Comparison of ENCODE assay signal across 1 cellular context in the genomic region with DNA sequence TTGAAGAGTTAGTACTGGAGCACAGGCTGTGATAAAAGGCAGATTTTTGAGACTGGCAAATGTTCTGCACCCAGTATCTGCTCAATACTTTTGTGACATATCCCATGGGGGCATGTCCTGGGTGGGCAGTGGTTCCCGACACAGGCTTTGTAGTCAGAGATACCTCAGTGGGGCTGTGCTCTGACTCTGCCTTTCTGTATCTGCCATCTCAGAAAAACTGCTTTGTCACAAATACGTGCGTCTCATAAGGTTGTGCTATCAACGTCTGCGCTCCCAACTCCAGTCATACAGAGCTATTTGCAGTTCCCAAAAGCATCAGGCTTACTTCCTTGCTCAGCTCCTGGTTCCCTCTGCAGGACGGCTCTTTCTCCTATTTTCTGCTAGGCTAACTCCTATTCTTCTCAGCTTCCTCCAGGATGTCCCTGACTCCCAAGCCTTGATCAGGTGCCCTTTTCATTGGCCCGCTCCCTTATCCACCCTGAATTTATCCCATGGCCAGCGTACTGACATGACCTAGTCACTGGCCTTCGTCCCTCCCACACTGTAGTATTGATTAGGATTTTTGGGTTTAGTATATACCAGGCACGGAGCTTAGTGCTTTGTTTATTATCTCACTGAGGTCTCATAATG.
TF ChIP-seq lines count a peak whose summit lies in the region.

No MANE protein-coding gene starts in this region.

TF ChIP-seq in K562, 482 proteins besides CTCF, POLR2A, EP300 and RAD21 (continues in another document):
- TF ChIP-seq PCBP1 (IDR thresholded peaks at IDR 0.05; ENCODE audit: low read depth, low read length, poor library complexity, severe bottlenecking) (no peak), SIX5 (IDR thresholded peaks at IDR 0.05; ENCODE audit: borderline replicate concordance in 1 of 2, insufficient read depth in 1 of 2, low read depth in 1 of 2, low read length in 2 of 2) (no peak), KAT7 (CRISPR knock-in tag; IDR thresholded peaks at IDR 0.05; ENCODE audit: borderline replicate concordance) (no peak), ELK1 (CRISPR knock-in tag; IDR thresholded peaks at IDR 0.05) (no peak), ZNF347 (CRISPR knock-in tag; IDR thresholded peaks at IDR 0.05; ENCODE audit: low read depth) (no peak), RBM34 (IDR thresholded peaks at IDR 0.05; ENCODE audit: borderline replicate concordance, insufficient read depth, low read length) (no peak), IFI16 (CRISPR knock-in tag; IDR thresholded peaks at IDR 0.05) (no peak), HDAC2 (IDR thresholded peaks at IDR 0.05) (0 out of 2 replicates have a peak, but pooled peaks have one; percentile 26), ELF4 (CRISPR knock-in tag; IDR thresholded peaks at IDR 0.05) (0 out of 2 replicates have a peak, but pooled peaks have one; percentile 62), FOXJ3 (CRISPR knock-in tag; IDR thresholded peaks at IDR 0.05) (no peak), HMGXB4 (CRISPR knock-in tag; IDR thresholded peaks at IDR 0.05) (no peak), ZNF41 (CRISPR knock-in tag; conservative IDR thresholded peaks at IDR 0.05) (no peak), CREBBP (IDR thresholded peaks at IDR 0.05; ENCODE audit: low read depth, low read length) (no peak), ZNF583 (CRISPR knock-in tag; IDR thresholded peaks at IDR 0.05) (no peak), ZBTB17 (CRISPR knock-in tag; IDR thresholded peaks at IDR 0.05) (no peak), BCLAF1 (IDR thresholded peaks at IDR 0.05; ENCODE audit: borderline replicate concordance in 1 of 2, control insufficient read depth in 1 of 2, low read depth in 2 of 2, low read length in 1 of 2) (no peak), HNRNPH1 (optimal IDR thresholded peaks at IDR 0.05; ENCODE audit: low read depth, low read length) (no peak), SREBF1 (IDR thresholded peaks at IDR 0.05; ENCODE audit: borderline replicate concordance, low read depth, low read length) (no peak), ETV5 (CRISPR knock-in tag; IDR thresholded peaks at IDR 0.05; ENCODE audit: low read depth) (no peak), SRSF7 (optimal IDR thresholded peaks at IDR 0.05; ENCODE audit: low read depth, low read length) (no peak), LARP7 (IDR thresholded peaks at IDR 0.05) (no peak; the same call in 1 of the 2 replicates), MCM7 (IDR thresholded peaks at IDR 0.05) (no peak), SMAD4 (CRISPR knock-in tag; conservative IDR thresholded peaks at IDR 0.05) (0 out of 2 replicates have a peak, but pooled peaks have one; percentile 22), U2AF1 (optimal IDR thresholded peaks at IDR 0.05; ENCODE audit: low read depth, low read length) (no peak), TBP (optimal IDR thresholded peaks at IDR 0.05; ENCODE audit: low read depth, low read length) (peak; percentile 35), HLTF (IDR thresholded peaks at IDR 0.05) (no peak), MTA1 (IDR thresholded peaks at IDR 0.05; ENCODE audit: borderline replicate concordance) (0 out of 2 replicates have a peak, but pooled peaks have one; percentile 35), TOE1 (IDR thresholded peaks at IDR 0.05; ENCODE audit: borderline replicate concordance) (no peak), TOE1 (CRISPR knock-in tag; IDR thresholded peaks at IDR 0.05; ENCODE audit: borderline replicate concordance, low read depth) (no peak), MIER1 (IDR thresholded peaks at IDR 0.05; ENCODE audit: low read depth) (no peak), CEBPG (CRISPR knock-in tag; IDR thresholded peaks at IDR 0.05) (no peak), CEBPG (tag; conservative IDR thresholded peaks at IDR 0.05 in 1 of 2, IDR thresholded peaks at IDR 0.05 in 1 of 2) (no peak), BACH1 (tag; IDR thresholded peaks at IDR 0.05) (peak; percentile 89), BRF1 (IDR thresholded peaks at IDR 0.05; ENCODE audit: borderline replicate concordance, extremely low read depth, insufficient read length) (no peak), DPF2 (IDR thresholded peaks at IDR 0.05) (peak; percentile 82), NFXL1 (CRISPR knock-in tag; IDR thresholded peaks at IDR 0.05) (no peak), SRSF1 (IDR thresholded peaks at IDR 0.05; ENCODE audit: low read depth, low read length) (no peak), CCAR2 (IDR thresholded peaks at IDR 0.05; ENCODE audit: low read depth, low read length) (no peak), SRSF9 (IDR thresholded peaks at IDR 0.05; ENCODE audit: borderline replicate concordance, low read depth, low read length) (no peak), RBM17 (IDR thresholded peaks at IDR 0.05; ENCODE audit: borderline replicate concordance, low read depth, low read length) (no peak), ZKSCAN8 (CRISPR knock-in tag; IDR thresholded peaks at IDR 0.05) (0 out of 2 replicates have a peak, but pooled peaks have one; percentile 28), SMARCA4 (IDR thresholded peaks at IDR 0.05) (peak; percentile 75), RFX1 (IDR thresholded peaks at IDR 0.05) (no peak)
- TF ChIP-seq, protein P1, sequence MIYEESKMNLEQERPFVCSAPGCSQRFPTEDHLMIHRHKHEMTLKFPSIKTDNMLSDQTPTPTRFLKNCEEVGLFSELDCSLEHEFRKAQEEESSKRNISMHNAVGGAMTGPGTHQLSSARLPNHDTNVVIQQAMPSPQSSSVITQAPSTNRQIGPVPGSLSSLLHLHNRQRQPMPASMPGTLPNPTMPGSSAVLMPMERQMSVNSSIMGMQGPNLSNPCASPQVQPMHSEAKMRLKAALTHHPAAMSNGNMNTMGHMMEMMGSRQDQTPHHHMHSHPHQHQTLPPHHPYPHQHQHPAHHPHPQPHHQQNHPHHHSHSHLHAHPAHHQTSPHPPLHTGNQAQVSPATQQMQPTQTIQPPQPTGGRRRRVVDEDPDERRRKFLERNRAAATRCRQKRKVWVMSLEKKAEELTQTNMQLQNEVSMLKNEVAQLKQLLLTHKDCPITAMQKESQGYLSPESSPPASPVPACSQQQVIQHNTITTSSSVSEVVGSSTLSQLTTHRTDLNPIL (CRISPR knock-in tag; IDR thresholded peaks at IDR 0.05) = no peak
- TF ChIP-seq, protein P2, sequence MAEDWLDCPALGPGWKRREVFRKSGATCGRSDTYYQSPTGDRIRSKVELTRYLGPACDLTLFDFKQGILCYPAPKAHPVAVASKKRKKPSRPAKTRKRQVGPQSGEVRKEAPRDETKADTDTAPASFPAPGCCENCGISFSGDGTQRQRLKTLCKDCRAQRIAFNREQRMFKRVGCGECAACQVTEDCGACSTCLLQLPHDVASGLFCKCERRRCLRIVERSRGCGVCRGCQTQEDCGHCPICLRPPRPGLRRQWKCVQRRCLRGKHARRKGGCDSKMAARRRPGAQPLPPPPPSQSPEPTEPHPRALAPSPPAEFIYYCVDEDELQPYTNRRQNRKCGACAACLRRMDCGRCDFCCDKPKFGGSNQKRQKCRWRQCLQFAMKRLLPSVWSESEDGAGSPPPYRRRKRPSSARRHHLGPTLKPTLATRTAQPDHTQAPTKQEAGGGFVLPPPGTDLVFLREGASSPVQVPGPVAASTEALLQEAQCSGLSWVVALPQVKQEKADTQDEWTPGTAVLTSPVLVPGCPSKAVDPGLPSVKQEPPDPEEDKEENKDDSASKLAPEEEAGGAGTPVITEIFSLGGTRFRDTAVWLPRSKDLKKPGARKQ (CRISPR knock-in tag; IDR thresholded peaks at IDR 0.05) = no peak
- TF ChIP-seq, protein P3, sequence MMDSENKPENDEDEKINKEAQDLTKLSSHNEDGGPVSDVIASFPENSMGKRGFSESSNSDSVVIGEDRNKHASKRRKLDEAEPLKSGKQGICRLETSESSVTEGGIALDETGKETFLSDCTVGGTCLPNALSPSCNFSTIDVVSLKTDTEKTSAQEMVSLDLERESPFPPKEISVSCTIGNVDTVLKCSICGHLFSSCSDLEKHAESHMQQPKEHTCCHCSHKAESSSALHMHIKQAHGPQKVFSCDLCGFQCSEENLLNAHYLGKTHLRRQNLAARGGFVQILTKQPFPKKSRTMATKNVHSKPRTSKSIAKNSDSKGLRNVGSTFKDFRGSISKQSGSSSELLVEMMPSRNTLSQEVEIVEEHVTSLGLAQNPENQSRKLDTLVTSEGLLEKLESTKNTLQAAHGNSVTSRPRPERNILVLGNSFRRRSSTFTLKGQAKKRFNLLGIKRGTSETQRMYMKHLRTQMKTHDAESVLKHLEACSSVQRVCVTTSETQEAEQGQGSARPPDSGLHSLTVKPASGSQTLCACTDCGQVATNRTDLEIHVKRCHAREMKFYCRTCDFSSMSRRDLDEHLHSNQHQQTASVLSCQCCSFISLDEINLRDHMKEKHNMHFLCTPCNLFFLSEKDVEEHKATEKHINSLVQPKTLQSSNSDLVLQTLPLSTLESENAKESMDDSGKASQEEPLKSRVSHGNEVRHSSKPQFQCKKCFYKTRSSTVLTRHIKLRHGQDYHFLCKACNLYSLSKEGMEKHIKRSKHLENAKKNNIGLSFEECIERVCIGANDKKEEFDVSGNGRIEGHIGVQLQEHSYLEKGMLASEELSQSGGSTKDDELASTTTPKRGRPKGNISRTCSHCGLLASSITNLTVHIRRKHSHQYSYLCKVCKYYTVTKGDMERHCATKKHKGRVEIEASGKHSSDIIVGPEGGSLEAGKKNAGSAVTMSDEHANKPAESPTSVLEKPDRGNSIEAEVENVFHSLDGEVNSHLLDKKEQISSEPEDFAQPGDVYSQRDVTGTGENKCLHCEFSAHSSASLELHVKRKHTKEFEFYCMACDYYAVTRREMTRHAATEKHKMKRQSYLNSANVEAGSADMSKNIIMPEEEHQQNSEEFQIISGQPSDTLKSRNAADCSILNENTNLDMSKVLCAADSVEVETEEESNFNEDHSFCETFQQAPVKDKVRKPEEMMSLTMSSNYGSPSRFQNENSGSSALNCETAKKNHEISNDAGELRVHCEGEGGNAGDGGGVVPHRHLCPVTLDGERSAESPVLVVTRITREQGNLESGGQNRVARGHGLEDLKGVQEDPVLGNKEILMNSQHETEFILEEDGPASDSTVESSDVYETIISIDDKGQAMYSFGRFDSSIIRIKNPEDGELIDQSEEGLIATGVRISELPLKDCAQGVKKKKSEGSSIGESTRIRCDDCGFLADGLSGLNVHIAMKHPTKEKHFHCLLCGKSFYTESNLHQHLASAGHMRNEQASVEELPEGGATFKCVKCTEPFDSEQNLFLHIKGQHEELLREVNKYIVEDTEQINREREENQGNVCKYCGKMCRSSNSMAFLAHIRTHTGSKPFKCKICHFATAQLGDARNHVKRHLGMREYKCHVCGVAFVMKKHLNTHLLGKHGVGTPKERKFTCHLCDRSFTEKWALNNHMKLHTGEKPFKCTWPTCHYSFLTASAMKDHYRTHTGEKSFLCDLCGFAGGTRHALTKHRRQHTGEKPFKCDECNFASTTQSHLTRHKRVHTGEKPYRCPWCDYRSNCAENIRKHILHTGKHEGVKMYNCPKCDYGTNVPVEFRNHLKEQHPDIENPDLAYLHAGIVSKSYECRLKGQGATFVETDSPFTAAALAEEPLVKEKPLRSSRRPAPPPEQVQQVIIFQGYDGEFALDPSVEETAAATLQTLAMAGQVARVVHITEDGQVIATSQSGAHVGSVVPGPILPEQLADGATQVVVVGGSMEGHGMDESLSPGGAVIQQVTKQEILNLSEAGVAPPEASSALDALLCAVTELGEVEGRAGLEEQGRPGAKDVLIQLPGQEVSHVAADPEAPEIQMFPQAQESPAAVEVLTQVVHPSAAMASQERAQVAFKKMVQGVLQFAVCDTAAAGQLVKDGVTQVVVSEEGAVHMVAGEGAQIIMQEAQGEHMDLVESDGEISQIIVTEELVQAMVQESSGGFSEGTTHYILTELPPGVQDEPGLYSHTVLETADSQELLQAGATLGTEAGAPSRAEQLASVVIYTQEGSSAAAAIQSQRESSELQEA (IDR thresholded peaks at IDR 0.05; ENCODE audit: low read depth) = no peak
- TF ChIP-seq, protein P4, sequence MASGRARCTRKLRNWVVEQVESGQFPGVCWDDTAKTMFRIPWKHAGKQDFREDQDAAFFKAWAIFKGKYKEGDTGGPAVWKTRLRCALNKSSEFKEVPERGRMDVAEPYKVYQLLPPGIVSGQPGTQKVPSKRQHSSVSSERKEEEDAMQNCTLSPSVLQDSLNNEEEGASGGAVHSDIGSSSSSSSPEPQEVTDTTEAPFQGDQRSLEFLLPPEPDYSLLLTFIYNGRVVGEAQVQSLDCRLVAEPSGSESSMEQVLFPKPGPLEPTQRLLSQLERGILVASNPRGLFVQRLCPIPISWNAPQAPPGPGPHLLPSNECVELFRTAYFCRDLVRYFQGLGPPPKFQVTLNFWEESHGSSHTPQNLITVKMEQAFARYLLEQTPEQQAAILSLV (tag; IDR thresholded peaks at IDR 0.05) = no peak
